In the genomic region with DNA sequence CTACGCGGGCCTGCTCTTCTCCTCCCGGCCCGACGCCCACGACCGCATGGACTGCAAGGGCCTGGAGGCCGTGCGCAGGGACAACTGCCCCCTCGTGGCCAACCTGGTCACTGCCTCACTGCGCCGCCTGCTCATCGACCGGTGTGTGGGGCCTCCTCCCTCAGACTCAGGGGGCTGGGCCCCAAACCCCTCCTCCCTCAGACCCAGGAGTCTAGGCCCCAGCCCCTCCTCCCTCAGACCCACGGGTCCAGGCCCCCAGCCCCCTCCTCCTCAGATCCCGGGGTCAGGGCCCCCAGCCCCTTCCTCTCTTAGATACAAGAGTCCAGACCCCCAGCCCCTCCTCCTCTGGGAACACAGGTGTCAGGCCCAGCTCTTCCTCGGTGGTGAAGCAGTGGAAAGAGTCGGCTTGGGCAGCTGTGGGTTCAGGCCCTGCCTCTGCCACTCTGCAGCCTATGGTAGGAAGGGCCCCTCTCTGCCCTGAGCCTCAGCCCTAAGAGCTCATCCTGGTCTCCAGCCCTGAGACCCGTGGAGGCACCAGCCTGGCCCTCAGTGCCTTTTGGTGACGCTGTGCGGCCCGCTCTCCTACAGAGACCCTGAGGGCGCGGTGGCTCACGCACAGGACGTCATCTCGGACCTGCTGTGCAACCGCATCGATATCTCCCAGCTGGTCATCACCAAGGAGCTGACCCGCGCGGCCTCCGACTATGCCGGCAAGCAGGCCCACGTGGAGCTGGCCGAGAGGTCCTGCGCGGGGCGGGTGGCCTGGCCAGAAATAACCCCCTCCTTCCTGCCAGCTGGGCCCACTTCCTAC, we compare ENCODE assay signal across 7 cellular contexts. TPM values are rescaled to one million over a fixed set of nuclear protein-coding genes. Genes with fewer than 3 reads are reported as not detected.
DNase-seq lines count a peak whose midpoint lies in the region; ATAC-seq and TF ChIP-seq lines count a peak whose summit lies in the region.

No MANE protein-coding gene starts in this region.

- intact Hi-C loops in cardiac septum (cut with DNase I) (loop anchor here (2.0 kb wide), 1 partner anchor 46 kb away; no protein-coding TSS in a partner anchor), sciatic nerve (cut with DNase I) (no loop called here)

- peaks cover 34% of the 10 kb centered on the region for H3K36me3 Mint-ChIP-seq in activated naive CD8-positive, alpha-beta T cell treated with anti-CD3 and anti-CD28 coated beads for 36 hours

- H3K9me3 Mint-ChIP-seq in activated naive CD8-positive, alpha-beta T cell treated with anti-CD3 and anti-CD28 coated beads for 36 hours: peaks cover 3% of the 10 kb centered on the region

- peak; percentile 1 for ATAC-seq in HG03095 (IDR thresholded peaks at IDR 0.05; ENCODE audit: unreplicated experiment)
- ATAC-seq in SK-N-SH treated with all-trans-retinoic acid at 6 μM for 48 hours: peak; percentile 88
- peak; percentile 86 for ATAC-seq in sciatic nerve
- no peak for ATAC-seq in GM21367 (IDR thresholded peaks at IDR 0.05; ENCODE audit: unreplicated experiment)

- DNase-seq in GM13977 (ENCODE audit: low spot score) (peak; percentile 93), cardiac septum (ENCODE audit: low spot score) (peak; percentile 89), sciatic nerve (ENCODE audit: low spot score) (peak; percentile 88)
- DNase-seq in activated naive CD8-positive, alpha-beta T cell treated with anti-CD3 and anti-CD28 coated beads for 36 hours: peak; percentile 79

- H3K27ac Mint-ChIP-seq in activated naive CD8-positive, alpha-beta T cell treated with anti-CD3 and anti-CD28 coated beads for 36 hours: no peak overlapping the region

- peaks cover 8% of the 10 kb centered on the region for H3K4me1 Mint-ChIP-seq in activated naive CD8-positive, alpha-beta T cell treated with anti-CD3 and anti-CD28 coated beads for 36 hours

- H3K4me3 Mint-ChIP-seq in activated naive CD8-positive, alpha-beta T cell treated with anti-CD3 and anti-CD28 coated beads for 36 hours: no peak overlapping the region

- peak; percentile 96 for TF ChIP-seq CTCF in GM13977 (IDR thresholded peaks at IDR 0.05; ENCODE audit: extremely low read depth, insufficient read depth, missing control alignments)

- H3K27me3 Mint-ChIP-seq in activated naive CD8-positive, alpha-beta T cell treated with anti-CD3 and anti-CD28 coated beads for 36 hours: peaks cover 16% of the 10 kb centered on the region

- in situ Hi-C loops in GM13977 (cut with MboI; ENCODE audit: low pct_unique_long_range_greater_than_20kb, low sequenced_read_pairs, unreplicated experiment): no loop called here

TF ChIP-seq in SK-N-SH treated with all-trans-retinoic acid at 6 μM for 48 hours, 23 proteins besides CTCF, POLR2A, EP300 and RAD21:
- TF ChIP-seq ARNTL (CRISPR knock-in tag; IDR thresholded peaks at IDR 0.05; ENCODE audit: borderline replicate concordance, low read depth): no peak
- no peak for TF ChIP-seq ESRRG (CRISPR knock-in tag; IDR thresholded peaks at IDR 0.05)
- TF ChIP-seq SNAI2 (CRISPR knock-in tag; IDR thresholded peaks at IDR 0.05): no peak
- TF ChIP-seq ZNF8 (CRISPR knock-in tag; IDR thresholded peaks at IDR 0.05): no peak
- TF ChIP-seq BACH2 (CRISPR knock-in tag; IDR thresholded peaks at IDR 0.05; ENCODE audit: borderline replicate concordance): no peak
TF ChIP-seq in SK-N-SH treated with all-trans-retinoic acid at 6 μM for 48 hours: peak in this region for 0.

RNA-seq across cellular contexts. Expression of gene SPIB, which starts 3.7 kb away (rescaled TPM):
- 1 to 10 TPM; 1.6 TPM for total RNA-seq in activated naive CD8-positive, alpha-beta T cell treated with anti-CD3 and anti-CD28 coated beads for 36 hours
- total RNA-seq in cardiac septum (not detected), sciatic nerve (2.9 TPM)

RNA-seq across cellular contexts. Expression of gene MYBPC2, which starts 17.6 kb away (rescaled TPM):
- under 1 TPM; 0.12 to 0.45 TPM for total RNA-seq in activated naive CD8-positive, alpha-beta T cell treated with anti-CD3 and anti-CD28 coated beads for 36 hours
- total RNA-seq in cardiac septum (not detected), sciatic nerve (not detected)

RNA-seq across cellular contexts. Expression of gene POLD1, which starts 30.9 kb away (rescaled TPM):
- 100 to 1,000 TPM; 191 to 196 TPM for total RNA-seq in activated naive CD8-positive, alpha-beta T cell treated with anti-CD3 and anti-CD28 coated beads for 36 hours
- total RNA-seq in cardiac septum: 8.0 TPM
- 21.3 TPM for total RNA-seq in sciatic nerve

RNA-seq across cellular contexts. Expression of gene NR1H2, which starts 38.8 kb away (rescaled TPM):
- total RNA-seq in activated naive CD8-positive, alpha-beta T cell treated with anti-CD3 and anti-CD28 coated beads for 36 hours: 10 to 100 TPM; 49.6 TPM
- total RNA-seq in cardiac septum (86.3 TPM), sciatic nerve (73.7 TPM)

RNA-seq across cellular contexts. Expression of gene NAPSA, which starts 49.6 kb away (rescaled TPM):
- 10 to 100 TPM; 16.1 to 18.1 TPM for total RNA-seq in activated naive CD8-positive, alpha-beta T cell treated with anti-CD3 and anti-CD28 coated beads for 36 hours
- total RNA-seq in cardiac septum: 0.24 TPM
- total RNA-seq in sciatic nerve: 3.4 TPM
